ENCODE assay signal across 8 cellular contexts in the genomic region with DNA sequence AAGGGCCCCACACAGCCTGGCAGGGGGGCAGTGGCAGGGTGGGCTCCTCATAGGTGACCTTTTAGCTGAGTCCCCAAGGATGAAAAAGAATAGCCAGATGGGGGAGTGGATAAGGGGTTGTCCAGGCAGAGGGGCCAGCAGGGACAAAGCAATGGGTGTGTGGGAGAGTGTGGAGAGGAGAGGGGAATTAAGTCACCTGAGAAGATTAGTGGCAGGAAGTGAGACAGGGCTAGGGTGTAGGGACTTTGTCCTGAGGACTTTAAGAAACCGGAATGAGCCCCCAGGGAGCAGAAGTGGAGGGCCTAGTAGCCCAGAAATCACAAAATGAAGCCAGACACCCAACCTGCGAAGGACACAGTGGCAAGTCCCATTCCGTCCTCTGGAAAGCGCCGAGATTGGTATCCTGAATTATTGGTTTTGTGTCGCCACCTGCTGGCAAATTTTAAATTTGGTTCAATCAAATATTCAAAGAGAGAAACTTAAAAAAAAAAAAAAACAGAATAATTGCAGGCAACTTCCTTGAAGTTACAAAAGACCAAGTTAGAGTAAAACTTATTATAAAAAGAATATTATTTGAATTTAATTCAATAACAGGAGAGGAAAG.
DNase-seq lines count a peak whose midpoint lies in the region; ATAC-seq and TF ChIP-seq lines count a peak whose summit lies in the region.

No MANE protein-coding gene starts in this region.

- H3K9me3 Mint-ChIP-seq in neural crest cell, result peaks cover 2% of the 10 kb centered on the region

- no peaks in the 10 kb centered on the region for H3K36me3 Mint-ChIP-seq in neural crest cell (ENCODE audit: low read depth)

- peak; percentile 80 for TF ChIP-seq CTCF in neural crest cell (conservative IDR thresholded peaks at IDR 0.05)

- peaks cover 10% of the 10 kb centered on the region for H3K27me3 Mint-ChIP-seq in neural crest cell (ENCODE audit: low read depth)

- no peak overlapping the region for H3K4me3 Mint-ChIP-seq in neural crest cell

- no peak overlapping the region for H3K27ac Mint-ChIP-seq in neural crest cell (ENCODE audit: unreplicated experiment)

- DNase-seq in DMS79 (lab: John Stamatoyannopoulos, UW), result peak; percentile 19
- peak; percentile 12 for DNase-seq in NCI-H2196 treated with DMSO at 0.1 percent for 48 hours (lab: John Stamatoyannopoulos, UW; ENCODE audit: unreplicated experiment)
- peak; percentile 14 for DNase-seq in activated CD4-positive, alpha-beta T cell treated with anti-CD3 and anti-CD28 coated beads, Interleukin-2, amount 50 U/mL, for 1 hour
- DNase-seq in fibroblast of gingiva (ENCODE audit: low read depth), result peak; percentile 46
- DNase-seq in neural crest cell (ENCODE audit: low read depth, low spot score), result peak; percentile 76

- H3K4me1 Mint-ChIP-seq in neural crest cell, result no peaks in the 10 kb centered on the region

- ATAC-seq in HG02610 (IDR thresholded peaks at IDR 0.05; ENCODE audit: unreplicated experiment) (peak; percentile 53), GM21381 (IDR thresholded peaks at IDR 0.05; ENCODE audit: unreplicated experiment) (no peak), GM21526 (IDR thresholded peaks at IDR 0.05; ENCODE audit: low FRiP score, unreplicated experiment) (no peak)

Comparison
In these comparisons a context has a peak if more than half of its experiments do, and no peak if none do; other contexts are left out.
1. DNase-seq: peak in every context shown above with its lines; median percentile 76 in neural crest cell; 46 in fibroblast of gingiva; 19 in DMS79; 14 in activated CD4-positive, alpha-beta T cell treated with anti-CD3 and anti-CD28 coated beads, Interleukin-2, amount 50 U/mL, for 1 hour; 12 in NCI-H2196 treated with DMSO at 0.1 percent for 48 hours.